Comparison of ENCODE assay signal across 9 cellular contexts in the genomic region with DNA sequence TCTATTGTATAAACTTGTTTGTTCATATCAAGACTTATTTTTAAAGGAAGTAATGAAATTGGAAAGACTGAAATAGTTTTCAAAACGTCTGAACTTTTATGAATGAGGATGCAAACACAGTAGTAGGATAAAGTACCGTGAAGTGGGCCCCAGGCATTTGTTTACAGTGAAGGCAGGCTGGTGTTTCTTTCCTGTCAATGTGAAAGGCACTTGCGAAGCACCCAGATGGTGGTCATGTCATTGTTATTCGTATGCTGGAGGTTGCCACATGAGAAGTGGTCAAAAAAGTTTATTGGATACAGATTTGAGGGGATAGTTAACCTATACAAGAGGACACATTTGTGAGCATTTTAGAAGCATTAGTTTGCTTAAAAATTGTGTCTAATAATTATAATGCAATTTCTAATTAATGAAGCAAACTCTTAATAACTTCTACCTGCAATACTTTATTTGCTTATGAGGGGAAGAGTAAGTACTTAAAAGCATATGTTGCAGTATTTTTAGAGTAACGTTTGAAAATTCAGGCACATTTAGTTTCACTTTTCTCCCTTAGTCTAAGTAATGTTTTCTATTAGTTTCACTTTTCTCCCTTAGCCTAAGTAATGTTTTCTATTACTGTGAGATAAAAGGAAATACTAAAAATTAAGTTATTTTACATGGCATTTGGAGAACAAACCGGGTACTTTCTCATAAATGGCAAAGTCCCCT.
DNase-seq lines count a peak whose midpoint lies in the region; ATAC-seq, FAIRE-seq and TF ChIP-seq lines count a peak whose summit lies in the region.
"Had no signal": no experiment of that assay in that cellular context is flagged by ENCODE, and none has a peak within 500 bp of the region (broad histone marks: within the 10 kb centered on the region; RNA-seq: fewer than 3 reads in every experiment).

No MANE protein-coding gene starts in this region.

- POLR2A ChIA-PET in T-cell (lab: Charles Lee) = no interaction called here

- peak overlapping the region; percentile 29 for H3K4me3 Mint-ChIP-seq in activated T-cell treated with anti-CD3 and anti-CD28 coated beads, Interleukin-2, amount 50 U/mL, for 24 hours
- peak overlapping the region; percentile 61 to 87 (median 73) for H3K4me3 Mint-ChIP-seq in T-cell

- no peaks in the 10 kb centered on the region for H3K36me3 ChIP-seq in subcutaneous abdominal adipose tissue (ENCODE audit: control insufficient read depth in 5 of 5, insufficient read depth in 5 of 5, low read length in 5 of 5)
- H3K36me3 ChIP-seq in kidney (ENCODE audit: control insufficient read depth in 1 of 2, insufficient read depth in 2 of 2, low read length in 2 of 2) = no peaks in the 10 kb centered on the region

- DNase-seq in activated T-cell treated with anti-CD3 and anti-CD28 coated beads, Interleukin-2, amount 50 U/mL, for 24 hours = no peak
- DNase-seq in activated T-cell treated with anti-CD3 and anti-CD28 coated beads, Interleukin-2, amount 50 U/mL, for 1 hour = no peak
- DNase-seq in T-cell (peak in 1 of 34 experiments; percentile 2), fibroblast of villous mesenchyme (ENCODE audit: low read depth) (peak; percentile 76), kidney (no peak), NCI-H2171 (lab: John Stamatoyannopoulos, UW) (no peak)
- DNase-seq: PC-3 had no signal

- CTCF ChIA-PET in T-cell (lab: Charles Lee) = interaction anchor here in 1 of 2 donors (1.1 kb wide), 1 partner anchor 29 kb away, joined by 3 read pairs; no protein-coding TSS in a partner anchor

- intact Hi-C loops in kidney (cut with DNase I) = no loop called here

- peak overlapping the region; percentile 19 for H3K27ac ChIP-seq in subcutaneous abdominal adipose tissue (ENCODE audit: low read depth, low read length)
- H3K27ac ChIP-seq in kidney (ENCODE audit: low read depth in 2 of 2, low read length in 2 of 2) = no peak overlapping the region

- peak overlapping the region; percentile 27 for H3K4me3 ChIP-seq in fibroblast of villous mesenchyme (ENCODE audit: low read depth, low read length)
- peak overlapping the region in 4 of 5 donors; percentile 5 to 38 (median 30) for H3K4me3 ChIP-seq in subcutaneous abdominal adipose tissue (ENCODE audit: low read depth in 1 of 5, low read length in 5 of 5)
- H3K4me3 ChIP-seq in kidney (ENCODE audit: low read length in 2 of 2) = peak overlapping the region in 1 of 2 donors; percentile 29

- peak overlapping the region; percentile 54 for H3K27ac Mint-ChIP-seq in activated T-cell treated with anti-CD3 and anti-CD28 coated beads, Interleukin-2, amount 50 U/mL, for 24 hours
- peak overlapping the region; percentile 97 to 98 for H3K27ac Mint-ChIP-seq in T-cell

- peak overlapping the region in 3 of 5 donors; percentile 39 to 41 (median 39) for H3K9ac ChIP-seq in subcutaneous abdominal adipose tissue (ENCODE audit: low read length in 5 of 5)
- peak overlapping the region in 1 of 2 donors; percentile 39 for H3K9ac ChIP-seq in kidney (ENCODE audit: low read length in 2 of 2)

- H3K9me3 ChIP-seq in subcutaneous abdominal adipose tissue (ENCODE audit: control insufficient read depth in 5 of 5, low read length in 5 of 5) = no peaks in the 10 kb centered on the region
- no peaks in the 10 kb centered on the region for H3K9me3 ChIP-seq in kidney (ENCODE audit: control insufficient read depth in 1 of 2, low read length in 2 of 2)

- peaks cover 2% of the 10 kb centered on the region for H3K9me3 Mint-ChIP-seq in activated T-cell treated with anti-CD3 and anti-CD28 coated beads, Interleukin-2, amount 50 U/mL, for 24 hours
- H3K9me3 Mint-ChIP-seq in T-cell = no peaks in the 10 kb centered on the region

- FAIRE-seq in kidney (lab: Jason Lieb, UNC) = no peak

- no peaks in the 10 kb centered on the region for H3K27me3 Mint-ChIP-seq in activated T-cell treated with anti-CD3 and anti-CD28 coated beads, Interleukin-2, amount 50 U/mL, for 24 hours
- no peaks in the 10 kb centered on the region for H3K27me3 Mint-ChIP-seq in T-cell

- ATAC-seq in T-cell (replicated peaks in 1 of 4) = peak; percentile 27 to 58 (median 46)
- no peak for ATAC-seq in GM19463 (IDR thresholded peaks at IDR 0.05; ENCODE audit: unreplicated experiment)
- ATAC-seq: PC-3 had no signal

- peaks cover 39% of the 10 kb centered on the region for H3K4me1 Mint-ChIP-seq in activated T-cell treated with anti-CD3 and anti-CD28 coated beads, Interleukin-2, amount 50 U/mL, for 24 hours (ENCODE audit: low read depth)
- H3K4me1 Mint-ChIP-seq in T-cell = peaks cover 22 to 29% (median 23%) of the 10 kb centered on the region in 3 donors

- H3K4me1 ChIP-seq in subcutaneous abdominal adipose tissue (ENCODE audit: control insufficient read depth in 5 of 5, insufficient read depth in 5 of 5, low read length in 5 of 5) (peaks cover 0 to 28% (median 17%) of the 10 kb centered on the region in 5 donors), kidney (ENCODE audit: control insufficient read depth in 1 of 2, insufficient read depth in 1 of 2, low read depth in 1 of 2, low read length in 2 of 2) (no peaks in the 10 kb centered on the region)

- H3K27me3 ChIP-seq in subcutaneous abdominal adipose tissue (ENCODE audit: control insufficient read depth in 5 of 5, insufficient read depth in 4 of 5, low read length in 5 of 5) = no peaks in the 10 kb centered on the region

- TF ChIP-seq CTCF in fibroblast of villous mesenchyme (IDR thresholded peaks at IDR 0.05; ENCODE audit: insufficient read depth, low read depth, low read length) = no peak
- no peak for TF ChIP-seq CTCF in kidney (IDR thresholded peaks at IDR 0.05; ENCODE audit: borderline replicate concordance, extremely low read depth, insufficient read depth)

- H3K36me3 Mint-ChIP-seq in activated T-cell treated with anti-CD3 and anti-CD28 coated beads, Interleukin-2, amount 50 U/mL, for 24 hours (ENCODE audit: low read depth) = peaks cover 48% of the 10 kb centered on the region
- no peaks in the 10 kb centered on the region for H3K36me3 Mint-ChIP-seq in T-cell
